8 cellular contexts compared by ENCODE assay signal in the genomic region with DNA sequence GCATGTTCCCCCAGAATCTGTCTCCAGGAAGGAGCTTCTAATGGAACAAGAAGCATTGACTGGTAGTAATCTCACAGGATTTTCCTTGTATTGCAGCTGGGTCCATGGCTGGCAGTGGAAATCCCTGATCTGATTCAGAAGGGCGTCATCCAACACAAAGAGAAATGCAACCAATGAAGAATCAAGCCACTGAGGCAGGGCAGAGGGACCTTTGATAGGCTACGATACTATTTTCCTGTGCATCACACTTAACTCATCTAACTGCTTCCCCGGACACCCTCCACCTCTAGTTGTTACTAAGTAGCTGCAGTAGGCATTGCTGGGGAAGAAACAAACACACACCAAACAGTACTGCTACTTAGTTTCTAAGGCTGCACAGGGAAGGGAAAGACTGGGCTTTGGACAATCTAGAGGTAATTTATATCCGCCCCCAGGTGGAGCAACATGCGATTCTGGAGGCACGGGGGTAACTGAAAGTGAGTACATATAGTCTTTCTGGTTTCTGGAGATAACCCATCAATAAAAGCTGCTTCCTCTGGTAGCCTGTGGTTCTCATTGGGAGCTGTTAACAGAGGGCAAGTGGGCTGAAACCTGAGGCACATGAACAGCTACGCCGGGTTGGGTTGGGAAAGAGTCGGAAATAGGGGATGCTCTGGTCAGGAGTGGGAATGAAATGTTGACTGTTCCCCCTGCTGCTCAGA. TPM values are rescaled to one million over a fixed set of nuclear protein-coding genes. Genes with fewer than 3 reads are reported as not detected.
A peak's percentile ranks its signal among the peaks of the same experiment; 100 is the strongest.
DNase-seq lines count a peak whose midpoint lies in the region; ATAC-seq and TF ChIP-seq lines count a peak whose summit lies in the region.

No MANE protein-coding gene starts in this region.

- H3K9me3 ChIP-seq in iPS-15b (ENCODE audit: control insufficient read depth, insufficient read depth, low read length) = no peaks in the 10 kb centered on the region

- no peaks in the 10 kb centered on the region for H3K27me3 Mint-ChIP-seq in T-helper 1 cell treated with Interleukin-12 subunit alpha and Interleukin-12 subunit beta and Interleukin-4 antibody, amounts not matched to agents 30 μg/mL and 1 μg/mL, for 36 hours (ENCODE audit: low read depth)
- no peaks in the 10 kb centered on the region for H3K27me3 Mint-ChIP-seq in activated CD8-positive, alpha-beta T cell treated with anti-CD3 and anti-CD28 coated beads for 36 hours

- H3K27ac ChIP-seq in substantia nigra (ENCODE audit: low read depth, low read length, poor library complexity, severe bottlenecking) = peak overlapping the region; percentile 96

- H3K9me3 Mint-ChIP-seq in T-helper 1 cell treated with Interleukin-12 subunit alpha and Interleukin-12 subunit beta and Interleukin-4 antibody, amounts not matched to agents 30 μg/mL and 1 μg/mL, for 36 hours = no peaks in the 10 kb centered on the region
- H3K9me3 Mint-ChIP-seq in activated CD8-positive, alpha-beta T cell treated with anti-CD3 and anti-CD28 coated beads for 36 hours = no peaks in the 10 kb centered on the region

- intact Hi-C loops in activated CD8-positive, alpha-beta T cell treated with anti-CD3 and anti-CD28 coated beads for 36 hours (cut with micrococcal nuclease) = no loop called here

- H3K4me3 Mint-ChIP-seq in T-helper 1 cell treated with Interleukin-12 subunit alpha and Interleukin-12 subunit beta and Interleukin-4 antibody, amounts not matched to agents 30 μg/mL and 1 μg/mL, for 36 hours = peak overlapping the region; percentile 84
- peak overlapping the region; percentile 80 for H3K4me3 Mint-ChIP-seq in activated CD8-positive, alpha-beta T cell treated with anti-CD3 and anti-CD28 coated beads for 36 hours

- peaks cover 31% of the 10 kb centered on the region for H3K36me3 Mint-ChIP-seq in T-helper 1 cell treated with Interleukin-12 subunit alpha and Interleukin-12 subunit beta and Interleukin-4 antibody, amounts not matched to agents 30 μg/mL and 1 μg/mL, for 36 hours (ENCODE audit: low read depth)
- H3K36me3 Mint-ChIP-seq in activated CD8-positive, alpha-beta T cell treated with anti-CD3 and anti-CD28 coated beads for 36 hours (ENCODE audit: low read depth) = peaks cover 23% of the 10 kb centered on the region

- H3K4me1 Mint-ChIP-seq in T-helper 1 cell treated with Interleukin-12 subunit alpha and Interleukin-12 subunit beta and Interleukin-4 antibody, amounts not matched to agents 30 μg/mL and 1 μg/mL, for 36 hours (ENCODE audit: low read depth) = peaks cover 40% of the 10 kb centered on the region
- H3K4me1 Mint-ChIP-seq in activated CD8-positive, alpha-beta T cell treated with anti-CD3 and anti-CD28 coated beads for 36 hours (ENCODE audit: low read depth) = peaks cover 56% of the 10 kb centered on the region

- H3K27me3 ChIP-seq in iPS-15b (ENCODE audit: control insufficient read depth, insufficient read depth, low read length) = no peaks in the 10 kb centered on the region

- CTCF ChIA-PET in activated CD8-positive, alpha-beta T cell treated with anti-CD3 and anti-CD28 coated beads for 36 hours (lab: Charles Lee) = interaction anchor here (0.9 to 1.7 kb wide), 10 partner anchors 8 to 87 kb away, joined by 3 to 7 read pairs (median 4); a partner anchor contains a TSS

- H3K36me3 ChIP-seq in iPS-15b (ENCODE audit: control insufficient read depth, insufficient read depth, low read length) = peaks cover 7% of the 10 kb centered on the region

- POLR2A ChIA-PET in activated CD8-positive, alpha-beta T cell treated with anti-CD3 and anti-CD28 coated beads for 36 hours (lab: Charles Lee) = interaction anchor here (0.6 to 2.4 kb wide), 4 partner anchors 8 to 40 kb away, joined by 3 to 15 read pairs (median 6); a partner anchor contains a TSS

- H3K9ac ChIP-seq in iPS-15b (ENCODE audit: low read depth, low read length) = no peak overlapping the region

- H3K4me1 ChIP-seq in iPS-15b (ENCODE audit: control insufficient read depth, insufficient read depth, low read length) = no peaks in the 10 kb centered on the region

- peak overlapping the region; percentile 60 for H3K4me3 ChIP-seq in iPS-15b (ENCODE audit: low read depth, low read length)

- TF ChIP-seq CTCF in activated CD8-positive, alpha-beta T cell treated with anti-CD3 and anti-CD28 coated beads for 36 hours (IDR thresholded peaks at IDR 0.05) = no peak

- peak overlapping the region; percentile 81 for H3K27ac Mint-ChIP-seq in T-helper 1 cell treated with Interleukin-12 subunit alpha and Interleukin-12 subunit beta and Interleukin-4 antibody, amounts not matched to agents 30 μg/mL and 1 μg/mL, for 36 hours
- peak overlapping the region; percentile 84 for H3K27ac Mint-ChIP-seq in activated CD8-positive, alpha-beta T cell treated with anti-CD3 and anti-CD28 coated beads for 36 hours

- no peak for ATAC-seq in activated CD8-positive, alpha-beta T cell treated with anti-CD3 and anti-CD28 coated beads for 36 hours

- no peak for DNase-seq in T-helper 1 cell
- DNase-seq in activated CD8-positive, alpha-beta T cell treated with anti-CD3 and anti-CD28 coated beads for 36 hours = no peak
- no peak for DNase-seq in substantia nigra (lab: John Stamatoyannopoulos, UW)
- no peak for DNase-seq in cortex of kidney (lab: John Stamatoyannopoulos, UW)
- DNase-seq in hepatic stellate cell (ENCODE audit: low spot score) = no peak
- no peak for DNase-seq in mucosa of gallbladder (ENCODE audit: low spot score)

RNA-seq across cellular contexts. Expression of a gene that starts 0.8 kb away (rescaled TPM):
- 10 to 100 TPM; 24.4 to 26.7 TPM for total RNA-seq in activated CD8-positive, alpha-beta T cell treated with anti-CD3 and anti-CD28 coated beads for 36 hours
- 42.4 TPM for total RNA-seq in mucosa of gallbladder

RNA-seq across cellular contexts. Expression of a gene that starts 4.7 kb away (rescaled TPM):
- 10 to 100 TPM; 81.2 to 84.1 TPM for total RNA-seq in activated CD8-positive, alpha-beta T cell treated with anti-CD3 and anti-CD28 coated beads for 36 hours
- total RNA-seq in mucosa of gallbladder = 114 TPM

RNA-seq across cellular contexts. Expression of a gene that starts 7.8 kb away (rescaled TPM):
- 10 to 100 TPM; 24.4 to 24.9 TPM for total RNA-seq in activated CD8-positive, alpha-beta T cell treated with anti-CD3 and anti-CD28 coated beads for 36 hours
- total RNA-seq in mucosa of gallbladder = 25.6 TPM

RNA-seq across cellular contexts. Expression of a gene that starts 18.8 kb away (rescaled TPM):
- 10 to 100 TPM; 39.9 to 40.8 TPM for total RNA-seq in activated CD8-positive, alpha-beta T cell treated with anti-CD3 and anti-CD28 coated beads for 36 hours
- total RNA-seq in mucosa of gallbladder = 36.4 TPM

RNA-seq across cellular contexts. Expression of a gene that starts 26.0 kb away (rescaled TPM):
- 10 to 100 TPM; 30.4 to 37.0 TPM for total RNA-seq in activated CD8-positive, alpha-beta T cell treated with anti-CD3 and anti-CD28 coated beads for 36 hours
- 38.7 TPM for total RNA-seq in mucosa of gallbladder
